ENCODE assay signal across 4 cellular contexts in genomic region chr6:80088637-80089036, GRCh38.
TF ChIP-seq lines count a peak whose summit lies in the region.

No MANE protein-coding gene starts in this region.

TF ChIP-seq in HepG2, 621 proteins besides CTCF, POLR2A, EP300 and RAD21:
- TF ChIP-seq ZNF12 (CRISPR knock-in tag; IDR thresholded peaks at IDR 0.05) = peak; percentile 94
- no peak for TF ChIP-seq MLLT10 (CRISPR knock-in tag; IDR thresholded peaks at IDR 0.05)

TF ChIP-seq in GM23338, 12 proteins besides CTCF, POLR2A, EP300 and RAD21 (continues in another document):
- TF ChIP-seq REST (IDR thresholded peaks at IDR 0.05; ENCODE audit: unreplicated experiment) = no peak
- TF ChIP-seq EZH2 (IDR thresholded peaks at IDR 0.05; ENCODE audit: low read depth, unreplicated experiment) = no peak
- TF ChIP-seq ZNF114 (CRISPR knock-in tag; IDR thresholded peaks at IDR 0.05) = no peak

TF ChIP-seq in H1, 55 proteins besides CTCF, POLR2A, EP300 and RAD21:
- no peak for TF ChIP-seq SIN3A (conservative IDR thresholded peaks at IDR 0.05 in 1 of 2, IDR thresholded peaks at IDR 0.05 in 1 of 2; ENCODE audit: low read depth in 1 of 2, low read length in 2 of 2)
- no peak for TF ChIP-seq GABPA (IDR thresholded peaks at IDR 0.05; ENCODE audit: borderline replicate concordance, insufficient read depth, low read length)
- TF ChIP-seq POLR2AphosphoS5 (IDR thresholded peaks at IDR 0.05; ENCODE audit: low read depth, low read length) = no peak
- TF ChIP-seq, protein P1, sequence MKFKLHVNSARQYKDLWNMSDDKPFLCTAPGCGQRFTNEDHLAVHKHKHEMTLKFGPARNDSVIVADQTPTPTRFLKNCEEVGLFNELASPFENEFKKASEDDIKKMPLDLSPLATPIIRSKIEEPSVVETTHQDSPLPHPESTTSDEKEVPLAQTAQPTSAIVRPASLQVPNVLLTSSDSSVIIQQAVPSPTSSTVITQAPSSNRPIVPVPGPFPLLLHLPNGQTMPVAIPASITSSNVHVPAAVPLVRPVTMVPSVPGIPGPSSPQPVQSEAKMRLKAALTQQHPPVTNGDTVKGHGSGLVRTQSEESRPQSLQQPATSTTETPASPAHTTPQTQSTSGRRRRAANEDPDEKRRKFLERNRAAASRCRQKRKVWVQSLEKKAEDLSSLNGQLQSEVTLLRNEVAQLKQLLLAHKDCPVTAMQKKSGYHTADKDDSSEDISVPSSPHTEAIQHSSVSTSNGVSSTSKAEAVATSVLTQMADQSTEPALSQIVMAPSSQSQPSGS (IDR thresholded peaks at IDR 0.05; ENCODE audit: low read length) = no peak
- no peak for TF ChIP-seq EZH2 (IDR thresholded peaks at IDR 0.05; ENCODE audit: low read depth, low read length, severe bottlenecking)
- no peak for TF ChIP-seq EGR1 (IDR thresholded peaks at IDR 0.05; ENCODE audit: borderline replicate concordance, low read depth, low read length)
- TF ChIP-seq CREB1 (IDR thresholded peaks at IDR 0.05) = no peak

TF ChIP-seq in endothelial cell of umbilical vein, 7 proteins besides CTCF, POLR2A, EP300 and RAD21:
- TF ChIP-seq EZH2 (IDR thresholded peaks at IDR 0.05; ENCODE audit: borderline replicate concordance, low read depth, low read length, severe bottlenecking) (no peak), JUN (IDR thresholded peaks at IDR 0.05; ENCODE audit: borderline replicate concordance, insufficient read depth, insufficient read length, low read depth) (no peak), MYC (IDR thresholded peaks at IDR 0.05; ENCODE audit: low read depth, low read length) (no peak), FOS (IDR thresholded peaks at IDR 0.05; ENCODE audit: borderline replicate concordance, insufficient read depth, low read length) (no peak)
